In the genomic region with DNA sequence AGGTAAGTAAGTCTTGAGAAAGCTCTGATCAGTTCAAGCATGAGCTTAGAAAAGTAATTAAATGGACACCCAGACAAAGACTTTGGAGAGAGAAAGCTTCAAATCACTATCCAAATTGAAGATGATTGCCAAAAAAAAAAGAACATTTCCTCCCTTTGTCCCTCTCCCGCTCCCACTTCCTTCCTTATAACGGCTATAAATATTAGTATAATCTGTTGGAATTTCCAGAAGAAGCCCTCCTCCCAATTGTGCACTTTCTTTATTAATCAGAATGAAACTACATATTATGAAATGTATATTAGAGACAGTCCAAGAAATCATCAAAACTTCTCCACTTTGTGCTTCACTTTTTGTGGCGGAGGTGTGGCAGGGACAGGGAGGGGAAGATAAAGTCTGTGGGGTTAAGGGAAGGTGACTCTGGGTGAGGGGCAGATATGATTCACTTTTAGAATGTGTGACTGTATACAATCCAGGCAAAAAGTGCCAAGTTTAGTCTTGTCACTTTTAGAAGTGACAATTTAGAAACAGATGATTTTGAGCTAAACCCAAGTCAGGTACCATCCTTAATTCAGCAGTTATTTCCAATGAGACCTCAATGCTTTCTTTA, we compare ENCODE assay signal across 1 cellular context.
TF ChIP-seq lines count a peak whose summit lies in the region.

No MANE protein-coding gene starts in this region.

TF ChIP-seq in HepG2, 621 proteins besides CTCF, POLR2A, EP300 and RAD21 (continued from another document):
- TF ChIP-seq, protein P1, sequence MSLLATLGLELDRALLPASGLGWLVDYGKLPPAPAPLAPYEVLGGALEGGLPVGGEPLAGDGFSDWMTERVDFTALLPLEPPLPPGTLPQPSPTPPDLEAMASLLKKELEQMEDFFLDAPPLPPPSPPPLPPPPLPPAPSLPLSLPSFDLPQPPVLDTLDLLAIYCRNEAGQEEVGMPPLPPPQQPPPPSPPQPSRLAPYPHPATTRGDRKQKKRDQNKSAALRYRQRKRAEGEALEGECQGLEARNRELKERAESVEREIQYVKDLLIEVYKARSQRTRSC (CRISPR knock-in tag; IDR thresholded peaks at IDR 0.05; ENCODE audit: low read depth), result no peak
- no peak for TF ChIP-seq ZNF7 (CRISPR knock-in tag; IDR thresholded peaks at IDR 0.05)
- no peak for TF ChIP-seq PAWR (CRISPR knock-in tag; IDR thresholded peaks at IDR 0.05; ENCODE audit: borderline replicate concordance)
- no peak for TF ChIP-seq ZNF616 (CRISPR knock-in tag; IDR thresholded peaks at IDR 0.05; ENCODE audit: low read depth)
- TF ChIP-seq HMGA1 (CRISPR knock-in tag; conservative IDR thresholded peaks at IDR 0.05), result no peak
- no peak for TF ChIP-seq KDM1A (CRISPR knock-in tag; IDR thresholded peaks at IDR 0.05)
- TF ChIP-seq, protein P2, sequence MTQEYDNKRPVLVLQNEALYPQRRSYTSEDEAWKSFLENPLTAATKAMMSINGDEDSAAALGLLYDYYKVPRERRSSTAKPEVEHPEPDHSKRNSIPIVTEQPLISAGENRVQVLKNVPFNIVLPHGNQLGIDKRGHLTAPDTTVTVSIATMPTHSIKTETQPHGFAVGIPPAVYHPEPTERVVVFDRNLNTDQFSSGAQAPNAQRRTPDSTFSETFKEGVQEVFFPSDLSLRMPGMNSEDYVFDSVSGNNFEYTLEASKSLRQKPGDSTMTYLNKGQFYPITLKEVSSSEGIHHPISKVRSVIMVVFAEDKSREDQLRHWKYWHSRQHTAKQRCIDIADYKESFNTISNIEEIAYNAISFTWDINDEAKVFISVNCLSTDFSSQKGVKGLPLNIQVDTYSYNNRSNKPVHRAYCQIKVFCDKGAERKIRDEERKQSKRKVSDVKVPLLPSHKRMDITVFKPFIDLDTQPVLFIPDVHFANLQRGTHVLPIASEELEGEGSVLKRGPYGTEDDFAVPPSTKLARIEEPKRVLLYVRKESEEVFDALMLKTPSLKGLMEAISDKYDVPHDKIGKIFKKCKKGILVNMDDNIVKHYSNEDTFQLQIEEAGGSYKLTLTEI (CRISPR knock-in tag; conservative IDR thresholded peaks at IDR 0.05), result no peak
- TF ChIP-seq ZNF296 (CRISPR knock-in tag; conservative IDR thresholded peaks at IDR 0.05), result no peak
- TF ChIP-seq RARG (CRISPR knock-in tag; IDR thresholded peaks at IDR 0.05; ENCODE audit: low read depth), result no peak
- TF ChIP-seq, protein P3, sequence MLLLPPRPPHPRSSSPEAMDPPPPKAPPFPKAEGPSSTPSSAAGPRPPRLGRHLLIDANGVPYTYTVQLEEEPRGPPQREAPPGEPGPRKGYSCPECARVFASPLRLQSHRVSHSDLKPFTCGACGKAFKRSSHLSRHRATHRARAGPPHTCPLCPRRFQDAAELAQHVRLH (CRISPR knock-in tag; IDR thresholded peaks at IDR 0.05; ENCODE audit: borderline replicate concordance, low read depth), result no peak
- TF ChIP-seq, protein P4, sequence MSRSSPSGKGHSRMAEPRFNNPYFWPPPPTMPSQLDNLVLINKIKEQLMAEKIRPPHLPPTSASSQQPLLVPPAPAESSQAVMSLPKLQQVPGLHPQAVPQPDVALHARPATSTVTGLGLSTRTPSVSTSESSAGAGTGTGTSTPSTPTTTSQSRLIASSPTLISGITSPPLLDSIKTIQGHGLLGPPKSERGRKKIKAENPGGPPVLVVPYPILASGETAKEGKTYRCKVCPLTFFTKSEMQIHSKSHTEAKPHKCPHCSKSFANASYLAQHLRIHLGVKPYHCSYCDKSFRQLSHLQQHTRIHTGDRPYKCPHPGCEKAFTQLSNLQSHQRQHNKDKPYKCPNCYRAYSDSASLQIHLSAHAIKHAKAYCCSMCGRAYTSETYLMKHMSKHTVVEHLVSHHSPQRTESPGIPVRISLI (CRISPR knock-in tag; IDR thresholded peaks at IDR 0.05; ENCODE audit: borderline replicate concordance), result no peak
- no peak for TF ChIP-seq ZNF781 (CRISPR knock-in tag; IDR thresholded peaks at IDR 0.05; ENCODE audit: borderline replicate concordance, not compliant biosample characterization)
- TF ChIP-seq ZNF34 (CRISPR knock-in tag; IDR thresholded peaks at IDR 0.05; ENCODE audit: borderline replicate concordance), result no peak
- TF ChIP-seq, protein P5, sequence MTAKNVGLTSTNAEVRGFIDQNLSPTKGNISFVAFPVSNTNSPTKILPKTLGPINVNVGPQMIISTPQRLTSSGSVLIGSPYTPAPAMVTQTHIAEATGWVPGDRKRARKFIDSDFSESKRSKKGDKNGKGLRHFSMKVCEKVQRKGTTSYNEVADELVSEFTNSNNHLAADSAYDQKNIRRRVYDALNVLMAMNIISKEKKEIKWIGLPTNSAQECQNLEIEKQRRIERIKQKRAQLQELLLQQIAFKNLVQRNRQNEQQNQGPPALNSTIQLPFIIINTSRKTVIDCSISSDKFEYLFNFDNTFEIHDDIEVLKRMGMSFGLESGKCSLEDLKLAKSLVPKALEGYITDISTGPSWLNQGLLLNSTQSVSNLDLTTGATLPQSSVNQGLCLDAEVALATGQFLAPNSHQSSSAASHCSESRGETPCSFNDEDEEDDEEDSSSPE (CRISPR knock-in tag; IDR thresholded peaks at IDR 0.05), result no peak
